Comparison of ENCODE assay signal across 21 cellular contexts in genomic region chr7:101399759-101400158, GRCh38. TPM values are rescaled to one million over a fixed set of nuclear protein-coding genes. Genes with fewer than 3 reads are reported as not detected.
DNase-seq lines count a peak whose midpoint lies in the region; ATAC-seq and TF ChIP-seq lines count a peak whose summit lies in the region.
"Had no signal": no experiment of that assay in that cellular context is flagged by ENCODE, and none has a peak within 500 bp of the region (broad histone marks: within the 10 kb centered on the region; RNA-seq: fewer than 3 reads in every experiment).

No MANE protein-coding gene starts in this region.

- H3K9me3 ChIP-seq in BLaER1 = no peaks in the 10 kb centered on the region
- H3K9me3 ChIP-seq in MG63 = no peaks in the 10 kb centered on the region
- H3K9me3 ChIP-seq in psoas muscle = no peaks in the 10 kb centered on the region
- H3K9me3 ChIP-seq: colonic mucosa, sigmoid colon had no signal

- H4K20me1 ChIP-seq in BLaER1 = no peaks in the 10 kb centered on the region

- no peaks in the 10 kb centered on the region for H3K36me3 ChIP-seq in BLaER1
- no peaks in the 10 kb centered on the region for H3K36me3 ChIP-seq in MG63
- H3K36me3 ChIP-seq in psoas muscle (ENCODE audit: insufficient read depth in 1 of 2, low read depth in 1 of 2) = no peaks in the 10 kb centered on the region
- H3K36me3 ChIP-seq: brain microvascular endothelial cell, colonic mucosa, sigmoid colon had no signal

- H3K9ac ChIP-seq in BLaER1 = no peak overlapping the region

- H3K4me1 ChIP-seq in BLaER1 (peaks cover 23% of the 10 kb centered on the region), psoas muscle (no peaks in the 10 kb centered on the region)
- H3K4me1 ChIP-seq: colonic mucosa had no signal

- no peak overlapping the region for H3K4me3 Mint-ChIP-seq in osteocyte (ENCODE audit: unreplicated experiment)
- no peak overlapping the region for H3K4me3 Mint-ChIP-seq in activated T-cell treated with anti-CD3 and anti-CD28 coated beads, Interleukin-2, amount 50 U/mL, for 72 hours
- H3K4me3 Mint-ChIP-seq: activated naive CD8-positive, alpha-beta T cell treated with anti-CD3 and anti-CD28 coated beads, Interleukin-2, amount 10 ng/mL, durations not matched to agents 7 days and 5 days; activated T-helper 17 cell treated with anti-CD3 and anti-CD28 coated beads, Interleukin-2, amount 50 U/mL, for 72 hours had no signal

- DNase-seq in MG63 (peak; percentile 62), fibroblast of peridontal ligament (ENCODE audit: extremely low read depth) (peak; percentile 69), osteocyte (ENCODE audit: extremely low spot score, unreplicated experiment) (no peak), DMS53 treated with DMSO at 0.1 percent for 48 hours (lab: John Stamatoyannopoulos, UW; ENCODE audit: unreplicated experiment) (no peak), psoas muscle (no peak)
- no peak for DNase-seq in activated T-cell treated with anti-CD3 and anti-CD28 coated beads, Interleukin-2, amount 50 U/mL, for 72 hours
- DNase-seq: activated CD4-positive, alpha-beta T cell treated with anti-CD3 and anti-CD28 coated beads for 48 hours; activated naive CD8-positive, alpha-beta T cell treated with anti-CD3 and anti-CD28 coated beads, Interleukin-2, amount 10 ng/mL, durations not matched to agents 7 days and 5 days; AML-193; brain microvascular endothelial cell; colonic mucosa; KG1; left ventricle myocardium superior; MV-4-11; NCI-H187 treated with DMSO at 0.1 percent for 48 hours; SHP77 treated with DMSO at 0.1 percent for 48 hours; sigmoid colon; T-helper 1 cell had no signal

- no peaks in the 10 kb centered on the region for H3K27me3 Mint-ChIP-seq in osteocyte (ENCODE audit: unreplicated experiment)
- peaks cover 15% of the 10 kb centered on the region for H3K27me3 Mint-ChIP-seq in activated T-cell treated with anti-CD3 and anti-CD28 coated beads, Interleukin-2, amount 50 U/mL, for 72 hours (ENCODE audit: low read depth)

- peaks cover 4% of the 10 kb centered on the region for H3K36me3 Mint-ChIP-seq in osteocyte (ENCODE audit: unreplicated experiment)
- no peaks in the 10 kb centered on the region for H3K36me3 Mint-ChIP-seq in activated T-cell treated with anti-CD3 and anti-CD28 coated beads, Interleukin-2, amount 50 U/mL, for 72 hours (ENCODE audit: insufficient read depth in 2 of 2)
- H3K36me3 Mint-ChIP-seq: activated naive CD8-positive, alpha-beta T cell treated with anti-CD3 and anti-CD28 coated beads, Interleukin-2, amount 10 ng/mL, durations not matched to agents 7 days and 5 days had no signal

- 56 to 61% (median 59%) methylated on average over 6 of the region's 6 CpGs for WGBS in psoas muscle, 3 donors

- intact Hi-C loops in psoas muscle (cut with DNase I) = no loop called here

- H3K4me3 ChIP-seq in BLaER1 (no peak overlapping the region), MG63 (no peak overlapping the region), psoas muscle (no peak overlapping the region)
- H3K4me3 ChIP-seq: colonic mucosa, sigmoid colon had no signal

- H3K27me3 ChIP-seq in BLaER1 (no peaks in the 10 kb centered on the region), MG63 (no peaks in the 10 kb centered on the region), psoas muscle (ENCODE audit: insufficient read depth in 3 of 3, low read length in 2 of 3) (peaks cover 0 to 24% (median 14%) of the 10 kb centered on the region in 3 donors)
- H3K27me3 ChIP-seq: colonic mucosa had no signal

- H3K4me2 ChIP-seq in BLaER1 = peak overlapping the region; percentile 37

- H3K27ac ChIP-seq in BLaER1 (no peak overlapping the region), psoas muscle (no peak overlapping the region)
- H3K27ac ChIP-seq: brain microvascular endothelial cell, colonic mucosa, sigmoid colon had no signal

- H3K4me1 Mint-ChIP-seq in osteocyte (ENCODE audit: unreplicated experiment) = peaks cover 50% of the 10 kb centered on the region
- H3K4me1 Mint-ChIP-seq in activated T-cell treated with anti-CD3 and anti-CD28 coated beads, Interleukin-2, amount 50 U/mL, for 72 hours (ENCODE audit: low read depth) = no peaks in the 10 kb centered on the region
- H3K4me1 Mint-ChIP-seq: activated naive CD8-positive, alpha-beta T cell treated with anti-CD3 and anti-CD28 coated beads, Interleukin-2, amount 10 ng/mL, durations not matched to agents 7 days and 5 days; activated T-helper 17 cell treated with anti-CD3 and anti-CD28 coated beads, Interleukin-2, amount 50 U/mL, for 72 hours had no signal

- H3K27ac Mint-ChIP-seq in osteocyte (ENCODE audit: unreplicated experiment) = peak overlapping the region; percentile 76
- H3K27ac Mint-ChIP-seq in activated T-cell treated with anti-CD3 and anti-CD28 coated beads, Interleukin-2, amount 50 U/mL, for 72 hours = no peak overlapping the region
- H3K27ac Mint-ChIP-seq: activated naive CD8-positive, alpha-beta T cell treated with anti-CD3 and anti-CD28 coated beads, Interleukin-2, amount 10 ng/mL, durations not matched to agents 7 days and 5 days; activated T-helper 17 cell treated with anti-CD3 and anti-CD28 coated beads, Interleukin-2, amount 50 U/mL, for 72 hours had no signal

- no peak for ATAC-seq in psoas muscle
- ATAC-seq in activated T-cell treated with anti-CD3 and anti-CD28 coated beads, Interleukin-2, amount 50 U/mL, for 72 hours (replicated peaks in 1 of 2) = no peak
- no peak for ATAC-seq in HG03520 (IDR thresholded peaks at IDR 0.05; ENCODE audit: unreplicated experiment)
- ATAC-seq: activated T-helper 17 cell treated with anti-CD3 and anti-CD28 coated beads, Interleukin-2, amount 50 U/mL, for 72 hours; left ventricle myocardium superior had no signal

- no peaks in the 10 kb centered on the region for H3K9me3 Mint-ChIP-seq in osteocyte (ENCODE audit: unreplicated experiment)
- H3K9me3 Mint-ChIP-seq in activated T-cell treated with anti-CD3 and anti-CD28 coated beads, Interleukin-2, amount 50 U/mL, for 72 hours = peaks cover 0 to 1% of the 10 kb centered on the region in 2 donors
- H3K9me3 Mint-ChIP-seq: activated naive CD8-positive, alpha-beta T cell treated with anti-CD3 and anti-CD28 coated beads, Interleukin-2, amount 10 ng/mL, durations not matched to agents 7 days and 5 days; activated T-helper 17 cell treated with anti-CD3 and anti-CD28 coated beads, Interleukin-2, amount 50 U/mL, for 72 hours had no signal

- TF ChIP-seq CTCF in osteocyte (IDR thresholded peaks at IDR 0.05) (no peak), psoas muscle (IDR thresholded peaks at IDR 0.05) (no peak)

RNA-seq across cellular contexts. Expression of gene COL26A1, which starts 37.1 kb away (rescaled TPM):
- total RNA-seq in MG63 (2014; rRNA removed; shearing (Covaris generic); ENCODE audit: low replicate concordance) = 1.2 TPM in 1 of 2 replicates, not detected in the other
- total RNA-seq in osteocyte (124 and 128 TPM in 2 replicates), psoas muscle (not detected)
- under 1 TPM in 1 of 3 donors, not detected in 2; 0.03 TPM for polyA plus RNA-seq in psoas muscle
- total RNA-seq in activated T-cell treated with anti-CD3 and anti-CD28 coated beads, Interleukin-2, amount 50 U/mL, for 72 hours = under 1 TPM in 1 of 2 donors, not detected in 1; 0.22 TPM
- total RNA-seq: activated naive CD8-positive, alpha-beta T cell treated with anti-CD3 and anti-CD28 coated beads, Interleukin-2, amount 10 ng/mL, durations not matched to agents 7 days and 5 days; activated T-helper 17 cell treated with anti-CD3 and anti-CD28 coated beads, Interleukin-2, amount 50 U/mL, for 72 hours; left ventricle myocardium superior; sigmoid colon had no signal

Comparison
In these comparisons a context has a peak if more than half of its experiments do, and no peak if none do; other contexts are left out.
1. DNase-seq: peak in MG63 (single experiment) and fibroblast of peridontal ligament (single experiment); none in osteocyte (single experiment), DMS53 treated with DMSO at 0.1 percent for 48 hours (single experiment), psoas muscle (0 of 2) and activated T-cell treated with anti-CD3 and anti-CD28 coated beads, Interleukin-2, amount 50 U/mL, for 72 hours (0 of 2).
2. RNA of gene COL26A1, which starts 37.1 kb away (total RNA-seq): 124 to 128 TPM in osteocyte; 0.22 TPM in activated T-cell treated with anti-CD3 and anti-CD28 coated beads, Interleukin-2, amount 50 U/mL, for 72 hours, 1.2 TPM in MG63 and not detected in psoas muscle; every median in the first group is over 10 times any median in the second.